1 cellular context compared by ENCODE assay signal in the genomic region with DNA sequence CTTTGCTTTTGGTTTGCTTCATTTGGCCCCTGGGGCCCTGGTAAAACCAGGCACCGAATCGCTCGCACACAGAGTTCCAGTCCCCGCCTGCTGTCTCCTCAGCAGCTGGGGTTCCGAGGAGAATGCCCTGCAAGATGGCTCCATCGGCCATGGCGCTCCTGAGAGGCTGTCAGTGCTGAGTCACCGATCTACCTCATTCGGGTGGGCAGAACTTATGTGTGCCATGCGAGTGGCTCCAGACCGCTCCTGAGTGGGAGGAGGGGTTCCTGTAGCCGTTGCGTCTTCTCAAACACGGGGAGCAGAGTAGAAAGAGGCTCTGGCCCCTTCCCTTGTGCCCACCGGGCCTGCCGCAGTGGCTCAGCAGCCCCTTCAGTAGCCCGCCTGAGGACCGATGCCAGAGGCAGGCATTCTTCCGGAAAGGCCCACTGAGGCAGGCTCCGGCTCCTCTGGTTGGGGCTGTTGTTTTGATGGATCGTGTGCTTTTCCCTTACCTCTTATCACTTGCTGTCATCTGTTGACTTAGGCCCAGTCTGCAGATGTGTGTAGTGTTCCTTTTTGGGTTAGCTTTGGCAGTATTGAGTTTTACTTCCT.
A peak's percentile ranks its signal among the peaks of the same experiment; 100 is the strongest.
TF ChIP-seq lines count a peak whose summit lies in the region.

No MANE protein-coding gene starts in this region.

TF ChIP-seq in HEK293, 187 proteins besides CTCF, POLR2A, EP300 and RAD21 (continued from another document and continues in another):
- TF ChIP-seq PRDM2 (tag by site-specific recombination; IDR thresholded peaks at IDR 0.05; ENCODE audit: borderline replicate concordance): no peak
- no peak for TF ChIP-seq ZNF248 (tag by site-specific recombination; IDR thresholded peaks at IDR 0.05)
- peak; percentile 14; the same call in 1 of the 2 replicates for TF ChIP-seq ZIC2 (tag by site-specific recombination; IDR thresholded peaks at IDR 0.05)
- TF ChIP-seq ZNF664 (tag by site-specific recombination; IDR thresholded peaks at IDR 0.05): no peak
- no peak for TF ChIP-seq SCRT2 (tag by site-specific recombination; IDR thresholded peaks at IDR 0.05)
- no peak for TF ChIP-seq ZSCAN16 (tag by site-specific recombination; IDR thresholded peaks at IDR 0.05)
- TF ChIP-seq ZNF394 (tag by site-specific recombination; IDR thresholded peaks at IDR 0.05; ENCODE audit: borderline replicate concordance): 0 out of 2 replicates have a peak, but pooled peaks have one; percentile 9
- no peak for TF ChIP-seq ZNF596 (tag by site-specific recombination; IDR thresholded peaks at IDR 0.05)
- no peak for TF ChIP-seq REPIN1 (tag by site-specific recombination; IDR thresholded peaks at IDR 0.05; ENCODE audit: low read depth)
- no peak for TF ChIP-seq TCF7L2 (IDR thresholded peaks at IDR 0.05; ENCODE audit: borderline replicate concordance, low read depth, low read length)
- no peak for TF ChIP-seq ZNF704 (tag by site-specific recombination; IDR thresholded peaks at IDR 0.05)
- TF ChIP-seq WT1 (tag by site-specific recombination; IDR thresholded peaks at IDR 0.05): no peak
- TF ChIP-seq, protein P1, sequence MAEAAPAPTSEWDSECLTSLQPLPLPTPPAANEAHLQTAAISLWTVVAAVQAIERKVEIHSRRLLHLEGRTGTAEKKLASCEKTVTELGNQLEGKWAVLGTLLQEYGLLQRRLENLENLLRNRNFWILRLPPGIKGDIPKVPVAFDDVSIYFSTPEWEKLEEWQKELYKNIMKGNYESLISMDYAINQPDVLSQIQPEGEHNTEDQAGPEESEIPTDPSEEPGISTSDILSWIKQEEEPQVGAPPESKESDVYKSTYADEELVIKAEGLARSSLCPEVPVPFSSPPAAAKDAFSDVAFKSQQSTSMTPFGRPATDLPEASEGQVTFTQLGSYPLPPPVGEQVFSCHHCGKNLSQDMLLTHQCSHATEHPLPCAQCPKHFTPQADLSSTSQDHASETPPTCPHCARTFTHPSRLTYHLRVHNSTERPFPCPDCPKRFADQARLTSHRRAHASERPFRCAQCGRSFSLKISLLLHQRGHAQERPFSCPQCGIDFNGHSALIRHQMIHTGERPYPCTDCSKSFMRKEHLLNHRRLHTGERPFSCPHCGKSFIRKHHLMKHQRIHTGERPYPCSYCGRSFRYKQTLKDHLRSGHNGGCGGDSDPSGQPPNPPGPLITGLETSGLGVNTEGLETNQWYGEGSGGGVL (tag by site-specific recombination; IDR thresholded peaks at IDR 0.05): 0 out of 2 replicates have a peak, but pooled peaks have one; percentile 5
- TF ChIP-seq ZNF24 (tag by site-specific recombination; IDR thresholded peaks at IDR 0.05): no peak
- TF ChIP-seq ZNF341 (tag by site-specific recombination; IDR thresholded peaks at IDR 0.05; ENCODE audit: low read depth): no peak
- TF ChIP-seq YY1 (tag by site-specific recombination; IDR thresholded peaks at IDR 0.05): peak; percentile 84
- TF ChIP-seq, protein P2, sequence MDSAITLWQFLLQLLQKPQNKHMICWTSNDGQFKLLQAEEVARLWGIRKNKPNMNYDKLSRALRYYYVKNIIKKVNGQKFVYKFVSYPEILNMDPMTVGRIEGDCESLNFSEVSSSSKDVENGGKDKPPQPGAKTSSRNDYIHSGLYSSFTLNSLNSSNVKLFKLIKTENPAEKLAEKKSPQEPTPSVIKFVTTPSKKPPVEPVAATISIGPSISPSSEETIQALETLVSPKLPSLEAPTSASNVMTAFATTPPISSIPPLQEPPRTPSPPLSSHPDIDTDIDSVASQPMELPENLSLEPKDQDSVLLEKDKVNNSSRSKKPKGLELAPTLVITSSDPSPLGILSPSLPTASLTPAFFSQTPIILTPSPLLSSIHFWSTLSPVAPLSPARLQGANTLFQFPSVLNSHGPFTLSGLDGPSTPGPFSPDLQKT (IDR thresholded peaks at IDR 0.05; ENCODE audit: borderline replicate concordance, low read depth, low read length): no peak
- no peak for TF ChIP-seq PRDM10 (tag by site-specific recombination; IDR thresholded peaks at IDR 0.05)
- TF ChIP-seq ZNF473 (tag by site-specific recombination; IDR thresholded peaks at IDR 0.05): no peak
- TF ChIP-seq ZNF19 (tag by site-specific recombination; IDR thresholded peaks at IDR 0.05; ENCODE audit: low read depth): no peak
- TF ChIP-seq SETDB1 (IDR thresholded peaks at IDR 0.05; ENCODE audit: insufficient read length, low read length): no peak
- peak; percentile 94 for TF ChIP-seq ZNF600 (tag by site-specific recombination; IDR thresholded peaks at IDR 0.05)
- TF ChIP-seq, protein P3, sequence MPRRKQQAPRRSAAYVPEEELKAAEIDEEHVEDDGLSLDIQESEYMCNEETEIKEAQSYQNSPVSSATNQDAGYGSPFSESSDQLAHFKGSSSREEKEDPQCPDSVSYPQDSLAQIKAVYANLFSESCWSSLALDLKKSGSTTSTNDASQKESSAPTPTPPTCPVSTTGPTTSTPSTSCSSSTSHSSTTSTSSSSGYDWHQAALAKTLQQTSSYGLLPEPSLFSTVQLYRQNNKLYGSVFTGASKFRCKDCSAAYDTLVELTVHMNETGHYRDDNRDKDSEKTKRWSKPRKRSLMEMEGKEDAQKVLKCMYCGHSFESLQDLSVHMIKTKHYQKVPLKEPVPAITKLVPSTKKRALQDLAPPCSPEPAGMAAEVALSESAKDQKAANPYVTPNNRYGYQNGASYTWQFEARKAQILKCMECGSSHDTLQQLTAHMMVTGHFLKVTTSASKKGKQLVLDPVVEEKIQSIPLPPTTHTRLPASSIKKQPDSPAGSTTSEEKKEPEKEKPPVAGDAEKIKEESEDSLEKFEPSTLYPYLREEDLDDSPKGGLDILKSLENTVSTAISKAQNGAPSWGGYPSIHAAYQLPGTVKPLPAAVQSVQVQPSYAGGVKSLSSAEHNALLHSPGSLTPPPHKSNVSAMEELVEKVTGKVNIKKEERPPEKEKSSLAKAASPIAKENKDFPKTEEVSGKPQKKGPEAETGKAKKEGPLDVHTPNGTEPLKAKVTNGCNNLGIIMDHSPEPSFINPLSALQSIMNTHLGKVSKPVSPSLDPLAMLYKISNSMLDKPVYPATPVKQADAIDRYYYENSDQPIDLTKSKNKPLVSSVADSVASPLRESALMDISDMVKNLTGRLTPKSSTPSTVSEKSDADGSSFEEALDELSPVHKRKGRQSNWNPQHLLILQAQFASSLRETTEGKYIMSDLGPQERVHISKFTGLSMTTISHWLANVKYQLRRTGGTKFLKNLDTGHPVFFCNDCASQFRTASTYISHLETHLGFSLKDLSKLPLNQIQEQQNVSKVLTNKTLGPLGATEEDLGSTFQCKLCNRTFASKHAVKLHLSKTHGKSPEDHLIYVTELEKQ (tag by site-specific recombination; IDR thresholded peaks at IDR 0.05; ENCODE audit: borderline replicate concordance): no peak
- TF ChIP-seq ZNF544 (tag by site-specific recombination; IDR thresholded peaks at IDR 0.05): no peak
- no peak; the same call in none of the 2 replicates for TF ChIP-seq ZNF335 (tag by site-specific recombination; conservative IDR thresholded peaks at IDR 0.05)
- TF ChIP-seq SP7 (tag by site-specific recombination; IDR thresholded peaks at IDR 0.05): no peak
- TF ChIP-seq ZNF777 (tag by site-specific recombination; IDR thresholded peaks at IDR 0.05; ENCODE audit: borderline replicate concordance): no peak
- TF ChIP-seq HOXD13 (CRISPR knock-in tag; IDR thresholded peaks at IDR 0.05; ENCODE audit: borderline replicate concordance): no peak
- no peak for TF ChIP-seq ZNF529 (tag by site-specific recombination; IDR thresholded peaks at IDR 0.05; ENCODE audit: insufficient replicate concordance)
- no peak for TF ChIP-seq ZBTB7A (tag by site-specific recombination; IDR thresholded peaks at IDR 0.05; ENCODE audit: low read depth)
- peak; percentile 70 for TF ChIP-seq EGR2 (tag by site-specific recombination; IDR thresholded peaks at IDR 0.05; ENCODE audit: low read depth)
- peak; percentile 91 for TF ChIP-seq ZBTB20 (tag by site-specific recombination; IDR thresholded peaks at IDR 0.05)
- no peak for TF ChIP-seq ZNF521 (tag by site-specific recombination; IDR thresholded peaks at IDR 0.05)
- no peak for TF ChIP-seq ZSCAN30 (tag by site-specific recombination; IDR thresholded peaks at IDR 0.05)
- no peak for TF ChIP-seq SP3 (tag by site-specific recombination; IDR thresholded peaks at IDR 0.05)
- TF ChIP-seq ZBTB6 (tag by site-specific recombination; IDR thresholded peaks at IDR 0.05): peak; percentile 48; the same call in 1 of the 2 replicates
- no peak for TF ChIP-seq ZNF223 (tag by site-specific recombination; IDR thresholded peaks at IDR 0.05)
- TF ChIP-seq ZNF292 (tag by site-specific recombination; IDR thresholded peaks at IDR 0.05; ENCODE audit: borderline replicate concordance, low read depth): no peak
- no peak for TF ChIP-seq ZNF624 (tag by site-specific recombination; IDR thresholded peaks at IDR 0.05)
